In genomic region chr6:110244621-110245020, GRCh38 we compare ENCODE assay signal across 6 cellular contexts.
DNase-seq lines count a peak whose midpoint lies in the region; ATAC-seq and TF ChIP-seq lines count a peak whose summit lies in the region.
"Not testable (repeated sequence)": the region's sequence is repeated elsewhere in the genome, so short reads cannot be mapped to it uniquely, and the experiment has no call there.

No MANE protein-coding gene starts in this region.

- not testable (repeated sequence) for H3K9me3 Mint-ChIP-seq in stimulated activated naive CD8-positive, alpha-beta T cell treated with anti-CD3 and anti-CD28 coated beads, Interleukin-15, amount 100 ng/mL, for 72 hours

- not testable (repeated sequence) for ATAC-seq in IMR-90 (ENCODE audit: low read depth); stimulated activated naive CD8-positive, alpha-beta T cell treated with anti-CD3 and anti-CD28 coated beads, Interleukin-15, amount 100 ng/mL, for 72 hours

- H4K91ac ChIP-seq in IMR-90 (ENCODE audit: insufficient read depth, low read depth, low read length): not testable (repeated sequence)

- not testable (repeated sequence) for H2AK9ac ChIP-seq in IMR-90 (replicated peaks; ENCODE audit: low read depth, low read length, poor library complexity)

- not testable (repeated sequence) for TF ChIP-seq POLR2A in IMR-90 (IDR thresholded peaks at IDR 0.05; ENCODE audit: low read depth, low read length)

- H3K4me1 Mint-ChIP-seq in stimulated activated naive CD8-positive, alpha-beta T cell treated with anti-CD3 and anti-CD28 coated beads, Interleukin-15, amount 100 ng/mL, for 72 hours: not testable (repeated sequence)

- CTCF ChIA-PET in IMR-90 (lab: Yijun Ruan, JAX): not testable (repeated sequence)

- H3K27ac Mint-ChIP-seq in stimulated activated naive CD8-positive, alpha-beta T cell treated with anti-CD3 and anti-CD28 coated beads, Interleukin-15, amount 100 ng/mL, for 72 hours: peak overlapping the region; percentile 29 to 57

- POLR2A ChIA-PET in IMR-90 (lab: Charles Lee; ENCODE audit: unreplicated experiment): not testable (repeated sequence)

- TF ChIP-seq CTCF in IMR-90 (conservative IDR thresholded peaks at IDR 0.05; ENCODE audit: low read depth, low read length); astrocyte of the spinal cord (IDR thresholded peaks at IDR 0.05; ENCODE audit: low read depth, low read length); fibroblast of mammary gland (conservative IDR thresholded peaks at IDR 0.05; ENCODE audit: control insufficient read depth, insufficient read depth, low read depth, low read length): not testable (repeated sequence)

- not testable (repeated sequence) for H3K14ac ChIP-seq in IMR-90 (replicated peaks; ENCODE audit: low read depth, low read length)

- in situ Hi-C loops in IMR-90 (cut with MboI; ENCODE audit: low sequenced_read_pairs); astrocyte of the spinal cord (cut with HindIII; ENCODE audit: low sequenced_read_pairs): not testable (repeated sequence)

- not testable (repeated sequence) for H3K4me2 ChIP-seq in IMR-90 (ENCODE audit: low read depth, low read length)

- not testable (repeated sequence) for H3K27ac ChIP-seq in IMR-90 (ENCODE audit: insufficient read depth, low read length)

- H2AK5ac ChIP-seq in IMR-90 (ENCODE audit: low read depth, low read length): not testable (repeated sequence)

- H4K20me1 ChIP-seq in IMR-90 (ENCODE audit: insufficient read depth, low read length): not testable (repeated sequence)

- H4K5ac ChIP-seq in IMR-90 (ENCODE audit: low read depth, low read length): not testable (repeated sequence)

- intact Hi-C loops in IMR-90 (cut with micrococcal nuclease): not testable (repeated sequence)

- H3K4me3 Mint-ChIP-seq in stimulated activated naive CD8-positive, alpha-beta T cell treated with anti-CD3 and anti-CD28 coated beads, Interleukin-15, amount 100 ng/mL, for 72 hours: not testable (repeated sequence)

- dilution Hi-C loops in IMR-90 (cut with HindIII; ENCODE audit: low sequenced_read_pairs, unreplicated experiment): not testable (repeated sequence)

- not testable (repeated sequence) for H2BK120ac ChIP-seq in IMR-90 (ENCODE audit: low read depth, low read length)

- not testable (repeated sequence) for H3K36me3 ChIP-seq in IMR-90 (ENCODE audit: control insufficient read depth, insufficient read depth, low read length)

- BruUV-seq in IMR-90 (replicated peaks; lab: Mats Ljungman, UMichigan): not testable (repeated sequence)

- no CpG with 5 or more reads among the region's 3 CpGs for WGBS in IMR-90 (ENCODE audit: extremely low coverage in 2 of 2, insufficient read length in 1 of 2), 2 experiments

- H3K4me1 ChIP-seq in IMR-90 (ENCODE audit: control insufficient read depth, insufficient read depth, low read length): not testable (repeated sequence)

- not testable (repeated sequence) for H3K18ac ChIP-seq in IMR-90 (ENCODE audit: low read depth, low read length)

- not testable (repeated sequence) for H3K27me3 Mint-ChIP-seq in stimulated activated naive CD8-positive, alpha-beta T cell treated with anti-CD3 and anti-CD28 coated beads, Interleukin-15, amount 100 ng/mL, for 72 hours

- H3K9me3 ChIP-seq in IMR-90 (ENCODE audit: control insufficient read depth, insufficient read depth, low read length): not testable (repeated sequence)

- H2BK5ac ChIP-seq in IMR-90 (ENCODE audit: low read depth, low read length, poor library complexity, severe bottlenecking): not testable (repeated sequence)

- not testable (repeated sequence) for H4K8ac ChIP-seq in IMR-90 (ENCODE audit: low read depth in 2 of 2, low read length in 2 of 2)

- not testable (repeated sequence) for H3K4ac ChIP-seq in IMR-90 (ENCODE audit: low read depth, low read length)

- H3K9ac ChIP-seq in IMR-90 (ENCODE audit: low read depth, low read length): not testable (repeated sequence)

- H3K27me3 ChIP-seq in IMR-90 (ENCODE audit: control insufficient read depth, insufficient read depth, low read length): not testable (repeated sequence)

- not testable (repeated sequence) for H2AFZ ChIP-seq in IMR-90 (replicated peaks; ENCODE audit: low read length, poor library complexity)

- not testable (repeated sequence) for H3K23ac ChIP-seq in IMR-90 (ENCODE audit: low read depth, low read length)

- not testable (repeated sequence) for H3K79me1 ChIP-seq in IMR-90 (ENCODE audit: low read depth in 1 of 2, low read length in 2 of 2)

- DNase-seq in ELR (ENCODE audit: low read depth) (peak; percentile 20), IMR-90 (peak; percentile 12), RKO (ENCODE audit: low spot score) (peak; percentile 31), astrocyte of the spinal cord (ENCODE audit: low read depth, low spot score) (peak; percentile 6), fibroblast of mammary gland (ENCODE audit: low read depth) (peak; percentile 77)
- not testable (repeated sequence) for DNase-seq in stimulated activated naive CD8-positive, alpha-beta T cell treated with anti-CD3 and anti-CD28 coated beads, Interleukin-15, amount 100 ng/mL, for 72 hours

- H2BK20ac ChIP-seq in IMR-90 (ENCODE audit: low read depth, low read length): not testable (repeated sequence)

- not testable (repeated sequence) for H3K9me1 ChIP-seq in IMR-90 (ENCODE audit: insufficient read depth, low read length)

- not testable (repeated sequence) for H2BK15ac ChIP-seq in IMR-90 (ENCODE audit: low read depth, low read length)

- H3K56ac ChIP-seq in IMR-90 (ENCODE audit: extremely low read depth, insufficient read depth, low read length): not testable (repeated sequence)

- TF ChIP-seq RAD21 in IMR-90 (IDR thresholded peaks at IDR 0.05; ENCODE audit: low read length): not testable (repeated sequence)

- not testable (repeated sequence) for H3K4me3 ChIP-seq in IMR-90 (ENCODE audit: insufficient read depth, low read depth, low read length); astrocyte of the spinal cord (ENCODE audit: low read depth, low read length); fibroblast of mammary gland (ENCODE audit: control insufficient read depth, low read depth, low read length)
